ENCODE assay signal across 8 cellular contexts in genomic region chr15:92879949-92880725, GRCh38. TPM values are rescaled to one million over a fixed set of nuclear protein-coding genes. Genes with fewer than 3 reads are reported as not detected.
DNase-seq lines count a peak whose midpoint lies in the region; ATAC-seq and TF ChIP-seq lines count a peak whose summit lies in the region.

No MANE protein-coding gene starts in this region.

- WGBS in prostate gland, result 95% methylated on average over 7 of the region's 7 CpGs

- H3K27ac ChIP-seq in DND-41 (ENCODE audit: low read length) (peak overlapping the region; percentile 98), OCI-LY3 (ENCODE audit: low read length) (no peak overlapping the region), prostate gland (peak overlapping the region; percentile 94 to 100)

- H3K27me3 ChIP-seq in DND-41 (ENCODE audit: insufficient read depth, low read length, poor library complexity) (no peaks in the 10 kb centered on the region), OCI-LY3 (ENCODE audit: low read depth, low read length) (0 out of 2 replicates have a peak, but pooled peaks cover 3% of the 10 kb centered on the region), prostate gland (replicated peaks; ENCODE audit: insufficient read depth) (no peaks in the 10 kb centered on the region), BE2C (no peaks in the 10 kb centered on the region)

- no peaks in the 10 kb centered on the region for H3K9me3 Mint-ChIP-seq in effector memory CD8-positive, alpha-beta T cell

- peak; percentile 32 for ATAC-seq in DND-41 (ENCODE audit: insufficient read depth, low read depth)
- no peak for ATAC-seq in effector memory CD8-positive, alpha-beta T cell (replicated peaks)
- no peak for ATAC-seq in GM21390 (IDR thresholded peaks at IDR 0.05; ENCODE audit: unreplicated experiment)
- no peak for ATAC-seq in HG03457 (IDR thresholded peaks at IDR 0.05; ENCODE audit: unreplicated experiment)

- H3K27me3 Mint-ChIP-seq in effector memory CD8-positive, alpha-beta T cell, result no peaks in the 10 kb centered on the region

- H3K36me3 Mint-ChIP-seq in effector memory CD8-positive, alpha-beta T cell (ENCODE audit: insufficient read depth), result peaks cover 43% of the 10 kb centered on the region

- peak; percentile 69 for DNase-seq in DND-41
- no peak for DNase-seq in effector memory CD8-positive, alpha-beta T cell
- no peak for DNase-seq in prostate gland (ENCODE audit: low spot score)
- no peak for DNase-seq in BE2C
- DNase-seq in foreskin melanocyte, result no peak

- intact Hi-C loops in prostate gland (cut with DNase I), result loop anchor here (5.0 kb wide), 1 partner anchor 37 kb away; no protein-coding TSS in a partner anchor

- H3K36me3 ChIP-seq in DND-41 (ENCODE audit: insufficient read depth, low read length), result peaks cover 18% of the 10 kb centered on the region; the same call in 1 of the 2 replicates
- H3K36me3 ChIP-seq in OCI-LY3 (replicated peaks; ENCODE audit: low read depth, low read length), result peaks cover 15% of the 10 kb centered on the region
- H3K36me3 ChIP-seq in prostate gland, result no peaks in the 10 kb centered on the region
- peaks cover 20% of the 10 kb centered on the region for H3K36me3 ChIP-seq in BE2C

- peak overlapping the region; percentile 89 to 97 for H3K27ac Mint-ChIP-seq in effector memory CD8-positive, alpha-beta T cell

- H3K9ac ChIP-seq in DND-41 (ENCODE audit: low read depth, low read length), result peak overlapping the region; percentile 85
- no peak overlapping the region for H3K9ac ChIP-seq in OCI-LY3 (ENCODE audit: low read length)

- no peaks in the 10 kb centered on the region for H3K9me3 ChIP-seq in DND-41 (ENCODE audit: insufficient read depth, low read length, severe bottlenecking)
- no peaks in the 10 kb centered on the region for H3K9me3 ChIP-seq in OCI-LY3 (ENCODE audit: insufficient read depth, low read length)
- no peaks in the 10 kb centered on the region for H3K9me3 ChIP-seq in prostate gland
- H3K9me3 ChIP-seq in BE2C, result no peaks in the 10 kb centered on the region

- H3K4me3 ChIP-seq in DND-41 (ENCODE audit: low read depth in 1 of 2, low read length in 2 of 2), result peak overlapping the region in 1 of 2 experiments; percentile 66; a peak in 1 of 4 replicates
- no peak overlapping the region for H3K4me3 ChIP-seq in OCI-LY3 (ENCODE audit: low read length)
- H3K4me3 ChIP-seq in prostate gland, result no peak overlapping the region
- no peak overlapping the region for H3K4me3 ChIP-seq in BE2C (ENCODE audit: low read depth, low read length)

- H4K20me1 ChIP-seq in DND-41 (ENCODE audit: insufficient read depth, low read length), result peaks cover 9% of the 10 kb centered on the region; the same call in 1 of the 2 replicates
- no peaks in the 10 kb centered on the region for H4K20me1 ChIP-seq in OCI-LY3 (ENCODE audit: insufficient read depth, low read length)

- H3K4me1 Mint-ChIP-seq in effector memory CD8-positive, alpha-beta T cell (ENCODE audit: low read depth in 2 of 2), result peaks cover 27 to 32% of the 10 kb centered on the region in 2 donors

- H3K79me2 ChIP-seq in DND-41 (ENCODE audit: insufficient read depth, low read length) (peaks cover 42% of the 10 kb centered on the region), OCI-LY3 (ENCODE audit: low read length) (peaks cover 31% of the 10 kb centered on the region)

- peaks cover 34% of the 10 kb centered on the region for H3K4me1 ChIP-seq in DND-41 (ENCODE audit: insufficient read depth, low read length)
- H3K4me1 ChIP-seq in OCI-LY3 (ENCODE audit: low read length), result peaks cover 12% of the 10 kb centered on the region
- H3K4me1 ChIP-seq in prostate gland (replicated peaks), result no peaks in the 10 kb centered on the region
- H3K4me1 ChIP-seq in BE2C, result peaks cover 6% of the 10 kb centered on the region

- peak overlapping the region; percentile 78 for H3K4me2 ChIP-seq in DND-41 (ENCODE audit: insufficient read depth, low read length)
- no peak overlapping the region for H3K4me2 ChIP-seq in OCI-LY3 (ENCODE audit: low read length)

- TF ChIP-seq POLR2A in prostate gland (IDR thresholded peaks at IDR 0.05), result no peak

- H3K4me3 Mint-ChIP-seq in effector memory CD8-positive, alpha-beta T cell, result peak overlapping the region; percentile 31 to 99

- TF ChIP-seq CTCF in DND-41 (IDR thresholded peaks at IDR 0.05; ENCODE audit: borderline replicate concordance, extremely low read depth, low read length, poor library complexity, severe bottlenecking), result no peak
- TF ChIP-seq CTCF in OCI-LY3 (IDR thresholded peaks at IDR 0.05; ENCODE audit: low read depth, low read length), result no peak
- no peak for TF ChIP-seq CTCF in prostate gland (IDR thresholded peaks at IDR 0.05)
- TF ChIP-seq CTCF in BE2C (IDR thresholded peaks at IDR 0.05; ENCODE audit: low read depth, low read length), result no peak

- H2AFZ ChIP-seq in DND-41 (ENCODE audit: low read depth, low read length) (peak overlapping the region; percentile 74), OCI-LY3 (ENCODE audit: low read depth, low read length) (peak overlapping the region; percentile 17; the same call in 1 of the 2 replicates)

RNA-seq across cellular contexts. Expression of gene CHD2, which starts 20.0 kb away (rescaled TPM):
- 100 to 1,000 TPM in 1 of 2 donors, 10 to 100 TPM in 1; 76.3 to 137 TPM for total RNA-seq in prostate gland
- polyA plus RNA-seq in BE2C (2012; ENCODE audit: insufficient read depth, insufficient read length, low read depth), result 77.7 TPM
